ENCODE assay signal across 15 cellular contexts in the genomic region with DNA sequence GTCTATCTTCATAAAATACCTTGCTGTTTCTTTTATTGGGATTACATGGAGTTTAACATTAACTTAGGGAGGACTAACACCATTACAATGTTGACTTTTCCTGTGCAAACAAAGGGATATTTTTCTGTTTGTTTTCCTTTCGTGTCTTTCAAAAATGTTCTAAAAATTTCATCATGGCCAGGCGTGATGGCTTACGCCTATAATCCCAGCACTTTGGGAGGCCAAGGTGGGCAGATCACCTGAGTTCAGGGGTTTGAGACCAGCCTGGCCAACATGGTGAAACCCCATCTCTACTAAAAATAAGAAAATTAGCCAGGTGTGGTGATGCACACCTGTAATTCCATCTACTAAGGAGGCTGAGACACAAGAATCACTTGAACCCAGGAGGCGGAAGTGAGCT. TPM values are rescaled to one million over a fixed set of nuclear protein-coding genes. Genes with fewer than 3 reads are reported as not detected.
"Had no signal": no experiment of that assay in that cellular context is flagged by ENCODE, and none has a peak within 500 bp of the region (broad histone marks: within the 10 kb centered on the region; RNA-seq: fewer than 3 reads in every experiment).

No MANE protein-coding gene starts in this region.

RNA-seq across cellular contexts. Expression of gene B3GNT6, which starts 27.1 kb away (rescaled TPM):
- total RNA-seq: chondrocyte; dermis microvascular lymphatic vessel endothelial cell; heart right ventricle; left ventricle myocardium inferior; lower lobe of right lung; mesenteric fat pad; natural killer cell treated with Interleukin-12 subunit alpha and Interleukin-12 subunit beta and Interleukin-15 and Interleukin-18, amount 100 ng/mL, for 72 hours; neural crest cell; omental fat pad; progenitor cell of endocrine pancreas; right atrium auricular region; sigmoid colon; skeletal muscle tissue had no signal
- polyA plus RNA-seq: heart right ventricle, immature natural killer cell, keratinocyte had no signal

RNA-seq across cellular contexts. Expression of gene OMP, which starts 41.4 kb away (rescaled TPM):
- total RNA-seq: chondrocyte; dermis microvascular lymphatic vessel endothelial cell; left ventricle myocardium inferior; lower lobe of right lung; mesenteric fat pad; natural killer cell treated with Interleukin-12 subunit alpha and Interleukin-12 subunit beta and Interleukin-15 and Interleukin-18, amount 100 ng/mL, for 72 hours; neural crest cell; omental fat pad; progenitor cell of endocrine pancreas; right atrium auricular region had no signal
- polyA plus RNA-seq: heart right ventricle, immature natural killer cell, keratinocyte had no signal
